Comparison of ENCODE assay signal across 19 cellular contexts in genomic region chr11:112828433-112828832, GRCh38.
"Had no signal": no experiment of that assay in that cellular context is flagged by ENCODE, and none has a peak within 500 bp of the region (broad histone marks: within the 10 kb centered on the region; RNA-seq: fewer than 3 reads in every experiment).

No MANE protein-coding gene starts in this region.

- ATAC-seq: foreskin keratinocyte; left colon; left ventricle myocardium superior; naive thymus-derived CD4-positive, alpha-beta T cell; right lobe of liver; stimulated activated memory B cell treated with anti-CD40 and anti-IgM and Interleukin-4, amounts not matched to agents 10 μg/mL and 1 μg/mL and 100 μg/mL, for 72 hours had no signal

- DNase-seq: dermis blood vessel endothelial cell; foreskin keratinocyte; head of caudate nucleus; left colon; left ventricle myocardium superior; mesenchymal stem cell; midbrain; naive thymus-derived CD4-positive, alpha-beta T cell; nephron progenitor cell; psoas muscle; retina; right lobe of liver; spleen; stimulated activated CD4-positive, alpha-beta T cell treated with anti-CD3 and anti-CD28 coated beads, Interleukin-15, amount 100 ng/mL, for 24 hours; stimulated activated CD4-positive, alpha-beta T cell treated with anti-CD3 and anti-CD28 coated beads, Interleukin-1b, Interleukin-23, amount 100 ng/mL, for 48 hours; stimulated activated CD4-positive, alpha-beta T cell treated with anti-CD3 and anti-CD28 coated beads, Interleukin-4, amount 100 ng/mL, for 24 hours; tibial artery; upper lobe of left lung had no signal
